ENCODE assay signal across 2 cellular contexts in the genomic region with DNA sequence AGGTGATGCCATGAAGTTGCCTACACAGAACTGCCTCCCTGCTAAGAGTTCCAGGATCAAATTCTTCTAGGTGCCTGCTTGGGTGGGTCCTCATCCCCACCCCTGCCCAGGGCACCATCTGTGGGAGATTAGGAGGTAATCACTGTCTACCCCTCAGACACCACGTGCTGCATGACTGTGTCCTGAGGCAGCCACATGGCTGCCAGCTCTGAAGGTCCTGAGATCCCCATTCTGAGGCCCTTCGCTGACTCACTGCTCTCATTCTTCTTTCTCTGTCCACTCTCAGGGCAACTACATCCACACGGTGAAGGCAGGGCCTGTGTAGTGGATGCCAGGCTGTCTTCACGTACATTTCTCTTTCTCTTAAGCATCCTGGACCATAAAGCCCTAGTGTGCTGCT.
TF ChIP-seq lines count a peak whose summit lies in the region.

No MANE protein-coding gene starts in this region.

TF ChIP-seq in SK-N-SH, 30 proteins besides CTCF, POLR2A, EP300 and RAD21 (continued from another document):
- TF ChIP-seq, protein P1, sequence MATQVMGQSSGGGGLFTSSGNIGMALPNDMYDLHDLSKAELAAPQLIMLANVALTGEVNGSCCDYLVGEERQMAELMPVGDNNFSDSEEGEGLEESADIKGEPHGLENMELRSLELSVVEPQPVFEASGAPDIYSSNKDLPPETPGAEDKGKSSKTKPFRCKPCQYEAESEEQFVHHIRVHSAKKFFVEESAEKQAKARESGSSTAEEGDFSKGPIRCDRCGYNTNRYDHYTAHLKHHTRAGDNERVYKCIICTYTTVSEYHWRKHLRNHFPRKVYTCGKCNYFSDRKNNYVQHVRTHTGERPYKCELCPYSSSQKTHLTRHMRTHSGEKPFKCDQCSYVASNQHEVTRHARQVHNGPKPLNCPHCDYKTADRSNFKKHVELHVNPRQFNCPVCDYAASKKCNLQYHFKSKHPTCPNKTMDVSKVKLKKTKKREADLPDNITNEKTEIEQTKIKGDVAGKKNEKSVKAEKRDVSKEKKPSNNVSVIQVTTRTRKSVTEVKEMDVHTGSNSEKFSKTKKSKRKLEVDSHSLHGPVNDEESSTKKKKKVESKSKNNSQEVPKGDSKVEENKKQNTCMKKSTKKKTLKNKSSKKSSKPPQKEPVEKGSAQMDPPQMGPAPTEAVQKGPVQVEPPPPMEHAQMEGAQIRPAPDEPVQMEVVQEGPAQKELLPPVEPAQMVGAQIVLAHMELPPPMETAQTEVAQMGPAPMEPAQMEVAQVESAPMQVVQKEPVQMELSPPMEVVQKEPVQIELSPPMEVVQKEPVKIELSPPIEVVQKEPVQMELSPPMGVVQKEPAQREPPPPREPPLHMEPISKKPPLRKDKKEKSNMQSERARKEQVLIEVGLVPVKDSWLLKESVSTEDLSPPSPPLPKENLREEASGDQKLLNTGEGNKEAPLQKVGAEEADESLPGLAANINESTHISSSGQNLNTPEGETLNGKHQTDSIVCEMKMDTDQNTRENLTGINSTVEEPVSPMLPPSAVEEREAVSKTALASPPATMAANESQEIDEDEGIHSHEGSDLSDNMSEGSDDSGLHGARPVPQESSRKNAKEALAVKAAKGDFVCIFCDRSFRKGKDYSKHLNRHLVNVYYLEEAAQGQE (IDR thresholded peaks at IDR 0.05; ENCODE audit: low read depth, low read length), result no peak
- TF ChIP-seq NFIC (IDR thresholded peaks at IDR 0.05; ENCODE audit: borderline replicate concordance) (no peak), RCOR1 (IDR thresholded peaks at IDR 0.05; ENCODE audit: low read length) (no peak), TCF12 (IDR thresholded peaks at IDR 0.05) (no peak; the same call in 1 of the 2 replicates), RFX5 (IDR thresholded peaks at IDR 0.05; ENCODE audit: low read length) (no peak)
- TF ChIP-seq, protein P2, sequence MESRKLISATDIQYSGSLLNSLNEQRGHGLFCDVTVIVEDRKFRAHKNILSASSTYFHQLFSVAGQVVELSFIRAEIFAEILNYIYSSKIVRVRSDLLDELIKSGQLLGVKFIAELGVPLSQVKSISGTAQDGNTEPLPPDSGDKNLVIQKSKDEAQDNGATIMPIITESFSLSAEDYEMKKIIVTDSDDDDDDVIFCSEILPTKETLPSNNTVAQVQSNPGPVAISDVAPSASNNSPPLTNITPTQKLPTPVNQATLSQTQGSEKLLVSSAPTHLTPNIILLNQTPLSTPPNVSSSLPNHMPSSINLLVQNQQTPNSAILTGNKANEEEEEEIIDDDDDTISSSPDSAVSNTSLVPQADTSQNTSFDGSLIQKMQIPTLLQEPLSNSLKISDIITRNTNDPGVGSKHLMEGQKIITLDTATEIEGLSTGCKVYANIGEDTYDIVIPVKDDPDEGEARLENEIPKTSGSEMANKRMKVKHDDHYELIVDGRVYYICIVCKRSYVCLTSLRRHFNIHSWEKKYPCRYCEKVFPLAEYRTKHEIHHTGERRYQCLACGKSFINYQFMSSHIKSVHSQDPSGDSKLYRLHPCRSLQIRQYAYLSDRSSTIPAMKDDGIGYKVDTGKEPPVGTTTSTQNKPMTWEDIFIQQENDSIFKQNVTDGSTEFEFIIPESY (IDR thresholded peaks at IDR 0.05; ENCODE audit: borderline replicate concordance, low read depth), result no peak
- TF ChIP-seq, protein P3, sequence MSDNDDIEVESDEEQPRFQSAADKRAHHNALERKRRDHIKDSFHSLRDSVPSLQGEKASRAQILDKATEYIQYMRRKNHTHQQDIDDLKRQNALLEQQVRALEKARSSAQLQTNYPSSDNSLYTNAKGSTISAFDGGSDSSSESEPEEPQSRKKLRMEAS (IDR thresholded peaks at IDR 0.05; ENCODE audit: low read depth), result 0 out of 2 replicates have a peak, but pooled peaks have one; percentile 15

TF ChIP-seq in SK-N-SH treated with all-trans-retinoic acid at 6 μM for 48 hours, 23 proteins besides CTCF, POLR2A, EP300 and RAD21 (continued from another document):
- TF ChIP-seq, protein P4, sequence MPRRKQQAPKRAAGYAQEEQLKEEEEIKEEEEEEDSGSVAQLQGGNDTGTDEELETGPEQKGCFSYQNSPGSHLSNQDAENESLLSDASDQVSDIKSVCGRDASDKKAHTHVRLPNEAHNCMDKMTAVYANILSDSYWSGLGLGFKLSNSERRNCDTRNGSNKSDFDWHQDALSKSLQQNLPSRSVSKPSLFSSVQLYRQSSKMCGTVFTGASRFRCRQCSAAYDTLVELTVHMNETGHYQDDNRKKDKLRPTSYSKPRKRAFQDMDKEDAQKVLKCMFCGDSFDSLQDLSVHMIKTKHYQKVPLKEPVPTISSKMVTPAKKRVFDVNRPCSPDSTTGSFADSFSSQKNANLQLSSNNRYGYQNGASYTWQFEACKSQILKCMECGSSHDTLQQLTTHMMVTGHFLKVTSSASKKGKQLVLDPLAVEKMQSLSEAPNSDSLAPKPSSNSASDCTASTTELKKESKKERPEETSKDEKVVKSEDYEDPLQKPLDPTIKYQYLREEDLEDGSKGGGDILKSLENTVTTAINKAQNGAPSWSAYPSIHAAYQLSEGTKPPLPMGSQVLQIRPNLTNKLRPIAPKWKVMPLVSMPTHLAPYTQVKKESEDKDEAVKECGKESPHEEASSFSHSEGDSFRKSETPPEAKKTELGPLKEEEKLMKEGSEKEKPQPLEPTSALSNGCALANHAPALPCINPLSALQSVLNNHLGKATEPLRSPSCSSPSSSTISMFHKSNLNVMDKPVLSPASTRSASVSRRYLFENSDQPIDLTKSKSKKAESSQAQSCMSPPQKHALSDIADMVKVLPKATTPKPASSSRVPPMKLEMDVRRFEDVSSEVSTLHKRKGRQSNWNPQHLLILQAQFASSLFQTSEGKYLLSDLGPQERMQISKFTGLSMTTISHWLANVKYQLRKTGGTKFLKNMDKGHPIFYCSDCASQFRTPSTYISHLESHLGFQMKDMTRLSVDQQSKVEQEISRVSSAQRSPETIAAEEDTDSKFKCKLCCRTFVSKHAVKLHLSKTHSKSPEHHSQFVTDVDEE (CRISPR knock-in tag; IDR thresholded peaks at IDR 0.05), result no peak
- TF ChIP-seq ESRRG (CRISPR knock-in tag; IDR thresholded peaks at IDR 0.05) (no peak), ISL1 (CRISPR knock-in tag; IDR thresholded peaks at IDR 0.05) (no peak), ZNF8 (CRISPR knock-in tag; IDR thresholded peaks at IDR 0.05) (no peak), OSR1 (CRISPR knock-in tag; IDR thresholded peaks at IDR 0.05) (no peak), BACH2 (CRISPR knock-in tag; IDR thresholded peaks at IDR 0.05; ENCODE audit: borderline replicate concordance) (no peak)
- TF ChIP-seq, protein P5, sequence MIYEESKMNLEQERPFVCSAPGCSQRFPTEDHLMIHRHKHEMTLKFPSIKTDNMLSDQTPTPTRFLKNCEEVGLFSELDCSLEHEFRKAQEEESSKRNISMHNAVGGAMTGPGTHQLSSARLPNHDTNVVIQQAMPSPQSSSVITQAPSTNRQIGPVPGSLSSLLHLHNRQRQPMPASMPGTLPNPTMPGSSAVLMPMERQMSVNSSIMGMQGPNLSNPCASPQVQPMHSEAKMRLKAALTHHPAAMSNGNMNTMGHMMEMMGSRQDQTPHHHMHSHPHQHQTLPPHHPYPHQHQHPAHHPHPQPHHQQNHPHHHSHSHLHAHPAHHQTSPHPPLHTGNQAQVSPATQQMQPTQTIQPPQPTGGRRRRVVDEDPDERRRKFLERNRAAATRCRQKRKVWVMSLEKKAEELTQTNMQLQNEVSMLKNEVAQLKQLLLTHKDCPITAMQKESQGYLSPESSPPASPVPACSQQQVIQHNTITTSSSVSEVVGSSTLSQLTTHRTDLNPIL (CRISPR knock-in tag; IDR thresholded peaks at IDR 0.05; ENCODE audit: low read depth), result no peak
- TF ChIP-seq, protein P6, sequence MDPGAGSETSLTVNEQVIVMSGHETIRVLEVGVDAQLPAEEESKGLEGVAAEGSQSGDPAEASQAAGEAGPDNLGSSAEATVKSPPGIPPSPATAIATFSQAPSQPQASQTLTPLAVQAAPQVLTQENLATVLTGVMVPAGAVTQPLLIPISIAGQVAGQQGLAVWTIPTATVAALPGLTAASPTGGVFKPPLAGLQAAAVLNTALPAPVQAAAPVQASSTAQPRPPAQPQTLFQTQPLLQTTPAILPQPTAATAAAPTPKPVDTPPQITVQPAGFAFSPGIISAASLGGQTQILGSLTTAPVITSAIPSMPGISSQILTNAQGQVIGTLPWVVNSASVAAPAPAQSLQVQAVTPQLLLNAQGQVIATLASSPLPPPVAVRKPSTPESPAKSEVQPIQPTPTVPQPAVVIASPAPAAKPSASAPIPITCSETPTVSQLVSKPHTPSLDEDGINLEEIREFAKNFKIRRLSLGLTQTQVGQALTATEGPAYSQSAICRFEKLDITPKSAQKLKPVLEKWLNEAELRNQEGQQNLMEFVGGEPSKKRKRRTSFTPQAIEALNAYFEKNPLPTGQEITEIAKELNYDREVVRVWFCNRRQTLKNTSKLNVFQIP (CRISPR knock-in tag; IDR thresholded peaks at IDR 0.05; ENCODE audit: borderline replicate concordance, low read depth), result no peak
TF ChIP-seq in SK-N-SH treated with all-trans-retinoic acid at 6 μM for 48 hours: peak in this region for 0.
